ENCODE assay signal across 13 cellular contexts in the genomic region with DNA sequence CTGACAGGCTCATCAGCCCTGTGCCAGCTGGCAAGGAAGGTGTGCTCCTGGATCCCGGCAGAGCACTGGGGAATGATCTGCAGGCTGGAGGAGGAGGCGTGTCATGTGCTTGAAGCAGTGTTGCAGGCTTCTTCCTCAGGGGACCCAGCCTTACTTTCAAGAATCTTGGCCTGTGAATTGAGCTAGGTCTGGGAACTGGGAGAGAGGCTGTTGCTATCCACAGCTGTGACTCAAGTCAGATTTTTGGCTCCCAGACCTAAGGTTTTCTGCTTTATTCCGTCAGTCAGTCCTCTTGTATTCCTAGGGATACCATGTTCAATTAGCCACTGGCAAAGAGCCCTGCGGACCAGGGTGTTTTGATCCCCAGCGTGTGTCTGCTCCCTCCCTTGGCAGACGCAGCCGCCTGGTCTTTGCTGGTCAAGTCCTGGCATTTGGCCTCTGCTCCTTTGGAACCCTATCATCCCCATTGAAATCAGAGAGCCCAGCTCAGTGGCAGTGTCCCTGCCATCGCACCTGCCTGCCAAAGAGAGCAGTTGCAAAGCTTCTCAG. TPM values are rescaled to one million over a fixed set of nuclear protein-coding genes. Genes with fewer than 3 reads are reported as not detected.
DNase-seq lines count a peak whose midpoint lies in the region; ATAC-seq and TF ChIP-seq lines count a peak whose summit lies in the region.
"Had no signal": no experiment of that assay in that cellular context is flagged by ENCODE, and none has a peak within 500 bp of the region (broad histone marks: within the 10 kb centered on the region; RNA-seq: fewer than 3 reads in every experiment).

No MANE protein-coding gene starts in this region.

- no peaks in the 10 kb centered on the region for H3K27me3 ChIP-seq in stomach smooth muscle (ENCODE audit: control insufficient read depth in 1 of 2, insufficient read depth in 2 of 2, low read length in 2 of 2)
- H3K27me3 ChIP-seq: ovary, upper lobe of left lung had no signal

- H3K27ac Mint-ChIP-seq in activated naive CD8-positive, alpha-beta T cell treated with anti-CD3 and anti-CD28 coated beads for 36 hours, result no peak overlapping the region
- H3K27ac Mint-ChIP-seq: activated naive CD8-positive, alpha-beta T cell treated with anti-CD3 and anti-CD28 coated beads, Interleukin-2, amount 10 ng/mL, durations not matched to agents 7 days and 5 days had no signal

- peaks cover 4% of the 10 kb centered on the region for H3K4me1 Mint-ChIP-seq in activated naive CD8-positive, alpha-beta T cell treated with anti-CD3 and anti-CD28 coated beads for 36 hours

- H3K9ac ChIP-seq in stomach smooth muscle (ENCODE audit: low read length in 2 of 2), result peak overlapping the region in 1 of 2 donors; percentile 42

- H3K9me3 ChIP-seq in stomach smooth muscle (ENCODE audit: control insufficient read depth in 2 of 2, low read length in 2 of 2), result no peaks in the 10 kb centered on the region
- H3K9me3 ChIP-seq: ovary, upper lobe of left lung had no signal

- H3K36me3 Mint-ChIP-seq in activated naive CD8-positive, alpha-beta T cell treated with anti-CD3 and anti-CD28 coated beads for 36 hours, result no peaks in the 10 kb centered on the region
- H3K36me3 Mint-ChIP-seq: activated naive CD8-positive, alpha-beta T cell treated with anti-CD3 and anti-CD28 coated beads, Interleukin-2, amount 10 ng/mL, durations not matched to agents 7 days and 5 days had no signal

- no peak overlapping the region for H3K4me3 Mint-ChIP-seq in activated naive CD8-positive, alpha-beta T cell treated with anti-CD3 and anti-CD28 coated beads for 36 hours
- H3K4me3 Mint-ChIP-seq: activated naive CD8-positive, alpha-beta T cell treated with anti-CD3 and anti-CD28 coated beads, Interleukin-2, amount 10 ng/mL, durations not matched to agents 7 days and 5 days had no signal

- no peaks in the 10 kb centered on the region for H3K27me3 Mint-ChIP-seq in activated naive CD8-positive, alpha-beta T cell treated with anti-CD3 and anti-CD28 coated beads for 36 hours

- peaks cover 4% of the 10 kb centered on the region for H3K9me3 Mint-ChIP-seq in activated naive CD8-positive, alpha-beta T cell treated with anti-CD3 and anti-CD28 coated beads for 36 hours

- DNase-seq in LHCN-M2 (ENCODE audit: low read depth) (peak; percentile 81), cardiac fibroblast (ENCODE audit: low read depth in 2 of 2) (peak; percentile 90 to 97), islet precursor cell (peak; percentile 38), cerebellar nuclear complex (lab: John Stamatoyannopoulos, UW) (no peak)
- no peak for DNase-seq in activated naive CD8-positive, alpha-beta T cell treated with anti-CD3 and anti-CD28 coated beads for 36 hours
- DNase-seq: activated naive CD8-positive, alpha-beta T cell treated with anti-CD3 and anti-CD28 coated beads, Interleukin-2, amount 10 ng/mL, durations not matched to agents 7 days and 5 days; NCI-H1694 treated with DMSO at 0.1 percent for 48 hours; T-helper 9 cell had no signal

- H3K4me3 ChIP-seq in cardiac fibroblast (replicated peaks in 1 of 2; ENCODE audit: low read depth in 2 of 2, low read length in 2 of 2) (no peak overlapping the region), stomach smooth muscle (ENCODE audit: low read length in 2 of 2) (peak overlapping the region; percentile 18 to 61)
- H3K4me3 ChIP-seq: ovary, upper lobe of left lung had no signal

- H3K27ac ChIP-seq in stomach smooth muscle (ENCODE audit: low read length), result peak overlapping the region; percentile 49
- H3K27ac ChIP-seq: ovary, upper lobe of left lung had no signal

- ATAC-seq in HG03097 (IDR thresholded peaks at IDR 0.05; ENCODE audit: low FRiP score, unreplicated experiment), result no peak
- ATAC-seq: Panc1 had no signal

- no peak for TF ChIP-seq CTCF in cardiac fibroblast (IDR thresholded peaks at IDR 0.05; ENCODE audit: low read depth, low read length)

- H3K36me3 ChIP-seq in stomach smooth muscle (ENCODE audit: control insufficient read depth in 2 of 2, insufficient read depth in 2 of 2, low read length in 2 of 2), result no peaks in the 10 kb centered on the region
- H3K36me3 ChIP-seq: ovary, upper lobe of left lung had no signal

- H3K4me1 ChIP-seq in stomach smooth muscle (ENCODE audit: control insufficient read depth, insufficient read depth, low read length), result peaks cover 24% of the 10 kb centered on the region
- H3K4me1 ChIP-seq: upper lobe of left lung had no signal

RNA-seq across cellular contexts. Expression of gene ASB1, which starts 32.4 kb away (rescaled TPM):
- 23.8 and 30.4 TPM in 2 replicates for total RNA-seq in LHCN-M2 (2014; rRNA removed)
- 41.7 TPM for polyA plus RNA-seq in LHCN-M2 (2012)
- 10 to 100 TPM; 40.2 to 47.0 TPM for total RNA-seq in activated naive CD8-positive, alpha-beta T cell treated with anti-CD3 and anti-CD28 coated beads for 36 hours

Comparison
In these comparisons a context has a peak if more than half of its experiments do, and no peak if none do; other contexts are left out.
1. DNase-seq: peak in LHCN-M2 (single experiment), cardiac fibroblast (2 of 2) and islet precursor cell (single experiment); none in activated naive CD8-positive, alpha-beta T cell treated with anti-CD3 and anti-CD28 coated beads for 36 hours (single experiment) and cerebellar nuclear complex (0 of 2).
2. H3K4me3 ChIP-seq: peak in stomach smooth muscle (2 of 2); none in cardiac fibroblast (0 of 2).